Comparison of ENCODE assay signal across 14 cellular contexts in genomic region chr1:170410391-170411146, GRCh38.
DNase-seq lines count a peak whose midpoint lies in the region; ATAC-seq and TF ChIP-seq lines count a peak whose summit lies in the region.
"Had no signal": no experiment of that assay in that cellular context is flagged by ENCODE, and none has a peak within 500 bp of the region (broad histone marks: within the 10 kb centered on the region; RNA-seq: fewer than 3 reads in every experiment).

No MANE protein-coding gene starts in this region.

- H3K36me3 ChIP-seq in GM23248 (ENCODE audit: low read depth) (no peaks in the 10 kb centered on the region), breast epithelium (no peaks in the 10 kb centered on the region), right atrium auricular region (no peaks in the 10 kb centered on the region), suprapubic skin (no peaks in the 10 kb centered on the region)
- H3K36me3 ChIP-seq: upper lobe of left lung had no signal

- peak overlapping the region; percentile 95 for H3K27ac ChIP-seq in GM23248
- H3K27ac ChIP-seq in breast epithelium = peak overlapping the region; percentile 28 to 52
- peak overlapping the region; percentile 29 to 54 for H3K27ac ChIP-seq in right atrium auricular region
- H3K27ac ChIP-seq in suprapubic skin = peak overlapping the region; percentile 64
- H3K27ac ChIP-seq: HL-60 had no signal

- H3K9me3 Mint-ChIP-seq in stimulated activated naive B cell treated with anti-CD40 and anti-IgM and Interleukin-4, amounts not matched to agents 10 μg/mL and 1 μg/mL and 100 μg/mL, for 72 hours = peaks cover 0 to 5% of the 10 kb centered on the region in 2 donors

- no peak overlapping the region for H3K27ac Mint-ChIP-seq in stimulated activated naive B cell treated with anti-CD40 and anti-IgM and Interleukin-4, amounts not matched to agents 10 μg/mL and 1 μg/mL and 100 μg/mL, for 72 hours

- peaks cover 48% of the 10 kb centered on the region for H3F3A ChIP-seq in GM23248 (ENCODE audit: insufficient read depth)

- no peaks in the 10 kb centered on the region for H4K20me1 ChIP-seq in GM23248 (ENCODE audit: insufficient read depth)

- peaks cover 54% of the 10 kb centered on the region for H3K4me1 ChIP-seq in GM23248 (ENCODE audit: insufficient read depth)
- H3K4me1 ChIP-seq in breast epithelium = no peaks in the 10 kb centered on the region
- H3K4me1 ChIP-seq in right atrium auricular region = peaks cover 0 to 14% of the 10 kb centered on the region in 2 donors
- peaks cover 18% of the 10 kb centered on the region for H3K4me1 ChIP-seq in suprapubic skin
- H3K4me1 ChIP-seq: Caco-2 had no signal

- in situ Hi-C loops in GM23248 (cut with MboI) = no loop called here

- H3K9ac ChIP-seq in GM23248 = peak overlapping the region; percentile 71

- H3K79me2 ChIP-seq in GM23248 (ENCODE audit: insufficient read depth) = no peaks in the 10 kb centered on the region

- TF ChIP-seq POLR2A in breast epithelium (IDR thresholded peaks at IDR 0.05) (no peak), suprapubic skin (IDR thresholded peaks at IDR 0.05) (no peak)

- no peak overlapping the region for H2AFZ ChIP-seq in GM23248

- H3K27me3 ChIP-seq in GM23248 (replicated peaks; ENCODE audit: insufficient read depth) = no peaks in the 10 kb centered on the region
- H3K27me3 ChIP-seq in breast epithelium = no peaks in the 10 kb centered on the region
- no peaks in the 10 kb centered on the region for H3K27me3 ChIP-seq in right atrium auricular region
- no peaks in the 10 kb centered on the region for H3K27me3 ChIP-seq in suprapubic skin
- H3K27me3 ChIP-seq: upper lobe of left lung had no signal

- H3K36me3 Mint-ChIP-seq in stimulated activated naive B cell treated with anti-CD40 and anti-IgM and Interleukin-4, amounts not matched to agents 10 μg/mL and 1 μg/mL and 100 μg/mL, for 72 hours = no peaks in the 10 kb centered on the region

- H3K4me3 ChIP-seq in GM23248 = peak overlapping the region; percentile 57
- H3K4me3 ChIP-seq in breast epithelium = no peak overlapping the region
- no peak overlapping the region for H3K4me3 ChIP-seq in right atrium auricular region
- no peak overlapping the region for H3K4me3 ChIP-seq in suprapubic skin
- H3K4me3 ChIP-seq: upper lobe of left lung had no signal

- H3K4me2 ChIP-seq in GM23248 (ENCODE audit: unreplicated experiment) = peak overlapping the region; percentile 83

- WGBS in GM23248 (ENCODE audit: low coverage in 1 of 2, low lambda C conversion rate in 2 of 2, missing lambda C conversion rate in 2 of 2), 2 experiments = 0 to 1% methylated on average over 2 of the region's 2 CpGs
- WGBS in suprapubic skin = 66% methylated on average over 2 of the region's 2 CpGs

- no peak overlapping the region for H3K4me3 Mint-ChIP-seq in stimulated activated naive B cell treated with anti-CD40 and anti-IgM and Interleukin-4, amounts not matched to agents 10 μg/mL and 1 μg/mL and 100 μg/mL, for 72 hours

- no peaks in the 10 kb centered on the region for H3K27me3 Mint-ChIP-seq in stimulated activated naive B cell treated with anti-CD40 and anti-IgM and Interleukin-4, amounts not matched to agents 10 μg/mL and 1 μg/mL and 100 μg/mL, for 72 hours

- TF ChIP-seq EP300 in suprapubic skin (IDR thresholded peaks at IDR 0.05) = no peak

- TF ChIP-seq CTCF in breast epithelium (IDR thresholded peaks at IDR 0.05) (no peak), right atrium auricular region (IDR thresholded peaks at IDR 0.05) (no peak), suprapubic skin (IDR thresholded peaks at IDR 0.05) (no peak)

- no peaks in the 10 kb centered on the region for H3K4me1 Mint-ChIP-seq in stimulated activated naive B cell treated with anti-CD40 and anti-IgM and Interleukin-4, amounts not matched to agents 10 μg/mL and 1 μg/mL and 100 μg/mL, for 72 hours

- intact Hi-C loops in breast epithelium (cut with DNase I; ENCODE audit: low total_unique reads) = no loop called here

- DNase-seq in GM23248 (peak; percentile 93), breast epithelium (ENCODE audit: low spot score in 2 of 2) (no peak), right atrium auricular region (ENCODE audit: low spot score) (no peak), suprapubic skin (ENCODE audit: low spot score in 2 of 2) (no peak), medulla oblongata (ENCODE audit: extremely low spot score) (no peak)
- no peak for DNase-seq in stimulated activated naive B cell treated with anti-CD40 and anti-IgM and Interleukin-4, amounts not matched to agents 10 μg/mL and 1 μg/mL and 100 μg/mL, for 72 hours
- DNase-seq: Caco-2, NCI-H1048, NCI-H774, upper lobe of left lung had no signal

- no peaks in the 10 kb centered on the region for H3K9me3 ChIP-seq in GM23248 (ENCODE audit: low read depth)
- H3K9me3 ChIP-seq in breast epithelium = no peaks in the 10 kb centered on the region
- H3K9me3 ChIP-seq in right atrium auricular region = no peaks in the 10 kb centered on the region
- H3K9me3 ChIP-seq in suprapubic skin = no peaks in the 10 kb centered on the region
- H3K9me3 ChIP-seq: Caco-2, upper lobe of left lung had no signal

- ATAC-seq in GM21381 (IDR thresholded peaks at IDR 0.05; ENCODE audit: unreplicated experiment) (no peak), GM19351 (IDR thresholded peaks at IDR 0.05; ENCODE audit: unreplicated experiment) (no peak)
- ATAC-seq in stimulated activated naive B cell treated with anti-CD40 and anti-IgM and Interleukin-4, amounts not matched to agents 10 μg/mL and 1 μg/mL and 100 μg/mL, for 72 hours (replicated peaks) = no peak
- ATAC-seq: activated CD4-positive, CD25-positive, alpha-beta regulatory T cell treated with anti-CD3 and anti-CD28 coated beads, Interleukin-2, amount 50 U/mL, for 24 hours had no signal

- H3K9me2 ChIP-seq in GM23248 (ENCODE audit: insufficient read depth) = no peaks in the 10 kb centered on the region

Comparison
In these comparisons a context has a peak if more than half of its experiments do, and no peak if none do; other contexts are left out.
1. H3K27ac ChIP-seq: peak in every context shown above with its lines; median percentile 95 in GM23248; 64 in suprapubic skin; 42 in right atrium auricular region; 40 in breast epithelium.